21 cellular contexts compared by ENCODE assay signal in genomic region chr1:180970333-180971079, GRCh38.
"Had no signal": no experiment of that assay in that cellular context is flagged by ENCODE, and none has a peak within 500 bp of the region (broad histone marks: within the 10 kb centered on the region; RNA-seq: fewer than 3 reads in every experiment).

No MANE protein-coding gene starts in this region.

- H3K9me3 Mint-ChIP-seq: activated naive CD4-positive, alpha-beta T cell treated with anti-CD3 and anti-CD28 coated beads, Interleukin-2, amount 50 U/mL, for 24 hours; naive thymus-derived CD4-positive, alpha-beta T cell; T-helper 2 cell treated with Interferon-gamma antibody and Interleukin-4, amounts not matched to agents 5 μg/mL and 100 μg/mL, for 36 hours had no signal

- DNase-seq: activated CD4-positive, alpha-beta T cell treated with anti-CD3 and anti-CD28 coated beads for 1 hour; activated CD4-positive, alpha-beta T cell treated with anti-CD3 and anti-CD28 coated beads, Interleukin-2, amount 50 U/mL, for 4 hours; amniotic stem cell; central memory CD4-positive, alpha-beta T cell; colonic mucosa; foreskin fibroblast; glutamatergic neuron; hypothalamus; left ventricle myocardium inferior; mucosa of descending colon; naive thymus-derived CD4-positive, alpha-beta T cell; stimulated activated CD4-positive, alpha-beta T cell treated with anti-CD3 and anti-CD28 coated beads, Interleukin-15, amount 100 ng/mL, for 24 hours; stimulated activated CD4-positive, alpha-beta T cell treated with anti-CD3 and anti-CD28 coated beads, Interleukin-4, amount 100 ng/mL, for 1 hour; stimulated activated naive CD4-positive, alpha-beta T cell had no signal

- ATAC-seq: mucosa of descending colon; naive thymus-derived CD4-positive, alpha-beta T cell had no signal

- H3K27ac Mint-ChIP-seq: activated naive CD4-positive, alpha-beta T cell treated with anti-CD3 and anti-CD28 coated beads, Interleukin-2, amount 50 U/mL, for 24 hours had no signal

- H3K9me3 ChIP-seq: colonic mucosa, left ventricle myocardium inferior, mucosa of descending colon, neutrophil, tibial nerve, vagina had no signal

- H3K4me3 Mint-ChIP-seq: activated naive CD4-positive, alpha-beta T cell treated with anti-CD3 and anti-CD28 coated beads, Interleukin-2, amount 50 U/mL, for 24 hours; naive thymus-derived CD4-positive, alpha-beta T cell; T-helper 2 cell treated with Interferon-gamma antibody and Interleukin-4, amounts not matched to agents 5 μg/mL and 100 μg/mL, for 36 hours had no signal

- H3K27me3 ChIP-seq: colonic mucosa, neutrophil, tibial nerve, vagina had no signal

- H3K4me1 ChIP-seq: colonic mucosa, parathyroid adenoma had no signal

- H3K4me3 ChIP-seq: colonic mucosa, left ventricle myocardium inferior, mucosa of descending colon, tibial nerve, vagina had no signal

- H3K27me3 Mint-ChIP-seq: activated naive CD4-positive, alpha-beta T cell treated with anti-CD3 and anti-CD28 coated beads, Interleukin-2, amount 50 U/mL, for 24 hours; naive thymus-derived CD4-positive, alpha-beta T cell had no signal

- H3K27ac ChIP-seq: colonic mucosa, left ventricle myocardium inferior, neutrophil, parathyroid adenoma, vagina, VCaP had no signal
